In the genomic region with DNA sequence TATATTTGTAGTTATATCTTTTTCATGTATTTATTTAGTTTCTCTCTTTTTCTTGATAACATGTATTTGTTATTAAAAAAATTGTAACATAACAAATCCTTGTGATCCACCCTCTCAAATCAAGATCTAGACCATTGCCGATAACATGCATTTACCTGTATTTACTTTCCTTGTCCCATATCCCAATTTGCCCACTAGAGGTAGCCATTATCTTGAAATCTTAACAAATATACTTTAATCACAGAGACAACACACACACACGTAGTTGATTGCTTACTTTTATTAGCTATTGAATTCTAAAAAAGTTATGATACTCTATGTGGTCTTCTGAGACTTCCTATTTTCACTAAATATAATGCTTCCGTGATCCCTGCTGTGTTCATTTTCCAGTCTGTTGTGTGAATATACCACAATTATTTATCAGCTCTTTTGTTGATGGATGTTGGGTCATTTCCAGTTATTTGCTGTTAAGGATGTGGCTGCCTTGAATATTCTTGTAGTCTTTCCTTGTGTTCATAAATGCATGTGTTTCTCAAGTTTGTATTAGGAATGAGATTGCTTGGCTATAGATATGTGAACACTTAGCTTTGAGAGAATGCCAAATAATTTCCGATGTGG, we compare ENCODE assay signal across 8 cellular contexts. TPM values are rescaled to one million over a fixed set of nuclear protein-coding genes. Genes with fewer than 3 reads are reported as not detected.
DNase-seq lines count a peak whose midpoint lies in the region; ATAC-seq and TF ChIP-seq lines count a peak whose summit lies in the region.

No MANE protein-coding gene starts in this region.

- H3K27me3 ChIP-seq in H7 (ENCODE audit: control insufficient read depth, insufficient read depth, low read length) (no peaks in the 10 kb centered on the region), RWPE2 (ENCODE audit: insufficient read depth, poor library complexity, severe bottlenecking) (no peaks in the 10 kb centered on the region), hepatocyte (no peaks in the 10 kb centered on the region), upper lobe of right lung (no peaks in the 10 kb centered on the region)

- intact Hi-C loops in upper lobe of right lung (cut with DNase I) = no loop called here

- H3K4me1 ChIP-seq in RWPE2 (ENCODE audit: insufficient read depth, poor library complexity, severe bottlenecking) (no peaks in the 10 kb centered on the region), hepatocyte (ENCODE audit: insufficient read depth) (no peaks in the 10 kb centered on the region), upper lobe of right lung (no peaks in the 10 kb centered on the region)

- WGBS in hepatocyte (ENCODE audit: low lambda C conversion rate, missing lambda C conversion rate) = 49% methylated on average over 4 of the region's 4 CpGs

- DNase-seq in AG09319 (ENCODE audit: extremely low read depth, low read depth) = peak; percentile 4
- DNase-seq in H7 = peak; percentile 53
- no peak for DNase-seq in RWPE2 (ENCODE audit: low spot score)
- peak; percentile 11 for DNase-seq in hepatocyte (ENCODE audit: low spot score)
- DNase-seq in upper lobe of right lung = no peak
- DNase-seq in nucleus accumbens (lab: John Stamatoyannopoulos, UW) = no peak
- DNase-seq in activated CD4-positive, CD25-positive, alpha-beta regulatory T cell treated with anti-CD3 and anti-CD28 coated beads, Interleukin-2, amount 50 U/mL, for 72 hours = no peak

- H3K36me3 ChIP-seq in H7 (replicated peaks; ENCODE audit: control insufficient read depth, insufficient read depth, low read length) (no peaks in the 10 kb centered on the region), RWPE2 (ENCODE audit: low read depth) (no peaks in the 10 kb centered on the region), hepatocyte (replicated peaks; ENCODE audit: insufficient read depth, low read depth) (no peaks in the 10 kb centered on the region), upper lobe of right lung (no peaks in the 10 kb centered on the region)

- H3K9me2 ChIP-seq in hepatocyte (replicated peaks; ENCODE audit: insufficient read depth) = no peaks in the 10 kb centered on the region

- H3K9me3 ChIP-seq in RWPE2 (ENCODE audit: severe bottlenecking) = no peaks in the 10 kb centered on the region
- no peaks in the 10 kb centered on the region for H3K9me3 ChIP-seq in hepatocyte (ENCODE audit: low read depth)
- no peaks in the 10 kb centered on the region for H3K9me3 ChIP-seq in upper lobe of right lung

- peak; percentile 41; the same call in 1 of the 3 replicates for ATAC-seq in RWPE2 (ENCODE audit: low read depth)
- peak; percentile 48 for ATAC-seq in upper lobe of right lung
- no peak for ATAC-seq in GM21526 (IDR thresholded peaks at IDR 0.05; ENCODE audit: low FRiP score, unreplicated experiment)

- no peak overlapping the region for H2AFZ ChIP-seq in hepatocyte

- H3K4me3 ChIP-seq in H7 (ENCODE audit: insufficient read depth, low read depth, low read length) (no peak overlapping the region), RWPE2 (ENCODE audit: severe bottlenecking) (no peak overlapping the region), hepatocyte (no peak overlapping the region), upper lobe of right lung (no peak overlapping the region)

- no peaks in the 10 kb centered on the region for H3K79me2 ChIP-seq in hepatocyte

- H3K27ac ChIP-seq in RWPE2 (ENCODE audit: poor library complexity, severe bottlenecking) = no peak overlapping the region
- no peak overlapping the region for H3K27ac ChIP-seq in hepatocyte
- no peak overlapping the region for H3K27ac ChIP-seq in upper lobe of right lung

- no peak overlapping the region for H3K4me2 ChIP-seq in hepatocyte

- TF ChIP-seq CTCF in AG09319 (IDR thresholded peaks at IDR 0.05; ENCODE audit: low read depth, low read length) = peak; percentile 52
- TF ChIP-seq CTCF in RWPE2 (IDR thresholded peaks at IDR 0.05; ENCODE audit: poor library complexity, severe bottlenecking) = peak; percentile 81
- peak; percentile 48 for TF ChIP-seq CTCF in hepatocyte (IDR thresholded peaks at IDR 0.05; ENCODE audit: poor library complexity)
- peak; percentile 59 for TF ChIP-seq CTCF in upper lobe of right lung (IDR thresholded peaks at IDR 0.05)

- no peaks in the 10 kb centered on the region for H4K20me1 ChIP-seq in hepatocyte (ENCODE audit: insufficient read depth, poor library complexity, severe bottlenecking)

RNA-seq across cellular contexts. Expression of a gene that starts 31.3 kb away (rescaled TPM):
- total RNA-seq in H7 (2014; rRNA removed; shearing (Covaris generic)) = 91.9 and 132 TPM in 2 replicates
- 86.1 and 91.1 TPM in 2 replicates for total RNA-seq in hepatocyte
- polyA plus RNA-seq in hepatocyte = 25.2 and 29.8 TPM in 2 replicates
- 64.3 TPM for total RNA-seq in upper lobe of right lung

Comparison
In these comparisons a context has a peak if more than half of its experiments do, and no peak if none do; other contexts are left out.
1. DNase-seq: peak in AG09319 (single experiment), H7 (single experiment) and hepatocyte (single experiment); none in RWPE2 (single experiment), upper lobe of right lung (single experiment), nucleus accumbens (0 of 56) and activated CD4-positive, CD25-positive, alpha-beta regulatory T cell treated with anti-CD3 and anti-CD28 coated beads, Interleukin-2, amount 50 U/mL, for 72 hours (single experiment).
2. Peak in every context shown above with its lines, with median percentiles within 50 percentile points of each other: CTCF ChIP-seq.